Comparison of ENCODE assay signal across 11 cellular contexts in genomic region chr16:2719328-2720062, GRCh38. TPM values are rescaled to one million over a fixed set of nuclear protein-coding genes. Genes with fewer than 3 reads are reported as not detected.
DNase-seq lines count a peak whose midpoint lies in the region; ATAC-seq and TF ChIP-seq lines count a peak whose summit lies in the region.
"Had no signal": no experiment of that assay in that cellular context is flagged by ENCODE, and none has a peak within 500 bp of the region (broad histone marks: within the 10 kb centered on the region; RNA-seq: fewer than 3 reads in every experiment).

No MANE protein-coding gene starts in this region.

- H3K27me3 Mint-ChIP-seq in T-helper 17 cell = peaks cover 5% of the 10 kb centered on the region

- TF ChIP-seq EP300 in SK-N-SH (IDR thresholded peaks at IDR 0.05; ENCODE audit: borderline replicate concordance in 1 of 2, low read depth in 1 of 2, low read length in 1 of 2) (no peak), sigmoid colon (IDR thresholded peaks at IDR 0.05) (no peak)

- H3K36me3 ChIP-seq in SK-N-SH (replicated peaks in 1 of 2; ENCODE audit: control insufficient read depth in 1 of 2, insufficient read depth in 2 of 2, low read length in 1 of 2) = no peaks in the 10 kb centered on the region
- no peaks in the 10 kb centered on the region for H3K36me3 ChIP-seq in iPS-18a (ENCODE audit: control insufficient read depth, low read depth, low read length)
- no peaks in the 10 kb centered on the region for H3K36me3 ChIP-seq in smooth muscle cell (ENCODE audit: low read depth)
- H3K36me3 ChIP-seq in sigmoid colon = no peaks in the 10 kb centered on the region

- ATAC-seq in SK-N-SH treated with all-trans-retinoic acid at 6 μM for 48 hours = no peak
- ATAC-seq in T-helper 17 cell = no peak
- no peak for ATAC-seq in GM19395 (IDR thresholded peaks at IDR 0.05; ENCODE audit: unreplicated experiment)
- no peak for ATAC-seq in GM19328 (IDR thresholded peaks at IDR 0.05; ENCODE audit: unreplicated experiment)

- intact Hi-C loops in sigmoid colon (cut with DNase I) = loop anchor here (2.0 kb wide), 2 partner anchors 33 to 37 kb away; partner anchors contain the start of genes KCTD5 and SRRM2

- H3K9ac ChIP-seq in SK-N-SH (no peak overlapping the region; the same call in 1 of the 2 replicates), iPS-18a (ENCODE audit: low read length) (no peak overlapping the region), smooth muscle cell (ENCODE audit: low read depth) (no peak overlapping the region)

- H3K4me1 Mint-ChIP-seq in T-helper 17 cell = peaks cover 6% of the 10 kb centered on the region

- peak overlapping the region in 1 of 2 experiments; percentile 48; a peak in 2 of 4 replicates for H3K4me3 ChIP-seq in SK-N-SH (ENCODE audit: low read depth in 2 of 2, low read length in 1 of 2)
- H3K4me3 ChIP-seq in iPS-18a (ENCODE audit: low read length) = peak overlapping the region; percentile 56
- no peak overlapping the region for H3K4me3 ChIP-seq in smooth muscle cell
- no peak overlapping the region for H3K4me3 ChIP-seq in sigmoid colon

- WGBS in SK-N-SH (ENCODE audit: low lambda C conversion rate) = 74% methylated on average over 5 of the region's 16 CpGs
- 93% methylated on average over 16 of the region's 16 CpGs for WGBS in smooth muscle cell (ENCODE audit: low lambda C conversion rate)
- 27 to 78% methylated on average over 16 of the region's 16 CpGs for WGBS in sigmoid colon, 2 donors

- no peak for TF ChIP-seq RAD21 in SK-N-SH (IDR thresholded peaks at IDR 0.05; ENCODE audit: low read length)

- peaks cover 3 to 11% of the 10 kb centered on the region in 2 experiments; a peak in 1 of 4 replicates for H3K4me1 ChIP-seq in SK-N-SH (ENCODE audit: control insufficient read depth in 1 of 2, insufficient read depth in 2 of 2, low read depth in 1 of 2, low read length in 1 of 2)
- H3K4me1 ChIP-seq in iPS-18a (ENCODE audit: control insufficient read depth, low read depth, low read length) = no peaks in the 10 kb centered on the region
- no peaks in the 10 kb centered on the region for H3K4me1 ChIP-seq in smooth muscle cell (ENCODE audit: low read depth)
- peaks cover 0 to 25% (median 18%) of the 10 kb centered on the region in 4 donors for H3K4me1 ChIP-seq in sigmoid colon

- H3K27ac ChIP-seq in SK-N-SH (ENCODE audit: low read depth in 2 of 2, low read length in 1 of 2) (no peak overlapping the region; a peak in 1 of 4 replicates), iPS-18a (ENCODE audit: low read length) (no peak overlapping the region), smooth muscle cell (ENCODE audit: low read depth) (no peak overlapping the region), sigmoid colon (no peak overlapping the region)

- H4K20me1 ChIP-seq in SK-N-SH (ENCODE audit: insufficient read depth) (no peaks in the 10 kb centered on the region), smooth muscle cell (ENCODE audit: low read depth) (peaks cover 10% of the 10 kb centered on the region)

- peak overlapping the region; percentile 28 for H3K4me3 Mint-ChIP-seq in T-helper 17 cell

- H3K27me3 ChIP-seq in SK-N-SH (ENCODE audit: insufficient read depth) (no peaks in the 10 kb centered on the region), iPS-18a (ENCODE audit: control insufficient read depth, insufficient read depth, low read length) (no peaks in the 10 kb centered on the region), smooth muscle cell (ENCODE audit: low read depth) (no peaks in the 10 kb centered on the region), sigmoid colon (peaks cover 0 to 15% (median 7%) of the 10 kb centered on the region in 3 donors)

- H2AFZ ChIP-seq in SK-N-SH (ENCODE audit: low read depth) (no peak overlapping the region), smooth muscle cell (ENCODE audit: low read depth) (no peak overlapping the region)

- no peaks in the 10 kb centered on the region for H3K9me2 ChIP-seq in SK-N-SH

- no peak overlapping the region for H3K27ac Mint-ChIP-seq in T-helper 17 cell

- H3F3A ChIP-seq in SK-N-SH (replicated peaks; ENCODE audit: insufficient read depth) (no peaks in the 10 kb centered on the region), smooth muscle cell (ENCODE audit: low read depth) (no peaks in the 10 kb centered on the region)

- H3K79me2 ChIP-seq in SK-N-SH (ENCODE audit: insufficient read depth) (peaks cover 6% of the 10 kb centered on the region; the same call in 1 of the 2 replicates), smooth muscle cell (ENCODE audit: low read depth) (no peaks in the 10 kb centered on the region)

- no peak for TF ChIP-seq CTCF in SK-N-SH (IDR thresholded peaks at IDR 0.05)
- TF ChIP-seq CTCF in smooth muscle cell (IDR thresholded peaks at IDR 0.05; ENCODE audit: borderline replicate concordance, insufficient read depth, poor library complexity, severe bottlenecking) = no peak
- TF ChIP-seq CTCF in sigmoid colon (IDR thresholded peaks at IDR 0.05) = no peak

- POLR2A ChIA-PET in SK-N-SH (lab: Yijun Ruan, JAX) = interaction anchor here (0.9 to 2.3 kb wide), 2 partner anchors 37 to 163 kb away, joined by 3 to 8 read pairs; partner anchors contain the start of genes FLYWCH2 and KCTD5

- peak overlapping the region; percentile 88 for H3K4me2 ChIP-seq in SK-N-SH
- peak overlapping the region; percentile 95 for H3K4me2 ChIP-seq in smooth muscle cell

- no peaks in the 10 kb centered on the region for H3K9me3 ChIP-seq in SK-N-SH
- no peaks in the 10 kb centered on the region for H3K9me3 ChIP-seq in T-helper 17 cell (ENCODE audit: control insufficient read depth, low read length, poor library complexity, severe bottlenecking)
- no peaks in the 10 kb centered on the region for H3K9me3 ChIP-seq in iPS-18a (ENCODE audit: control insufficient read depth, low read depth, low read length)
- H3K9me3 ChIP-seq in smooth muscle cell (replicated peaks; ENCODE audit: low read depth) = no peaks in the 10 kb centered on the region
- H3K9me3 ChIP-seq in sigmoid colon = no peaks in the 10 kb centered on the region

- DNase-seq in SK-N-SH = no peak
- DNase-seq in T-helper 17 cell = no peak
- DNase-seq in smooth muscle cell (lab: John Stamatoyannopoulos, UW; ENCODE audit: unreplicated experiment) = no peak
- DNase-seq in sigmoid colon = no peak
- DNase-seq: ACHN, hippocampal formation, NCI-H1105 had no signal

- H3K36me3 Mint-ChIP-seq in T-helper 17 cell (ENCODE audit: low read depth) = peaks cover 3% of the 10 kb centered on the region

- CTCF ChIA-PET in SK-N-SH (lab: Yijun Ruan, JAX) = interaction anchor here (1.1 kb wide), 2 partner anchors 9 to 207 kb away, joined by 3 to 4 read pairs; no protein-coding TSS in a partner anchor

- TF ChIP-seq POLR2A in sigmoid colon (IDR thresholded peaks at IDR 0.05) = no peak

TF ChIP-seq in SK-N-SH, 30 proteins besides CTCF, POLR2A, EP300 and RAD21 (continues in another document):
- no peak for TF ChIP-seq POLR2AphosphoS5 (IDR thresholded peaks at IDR 0.05; ENCODE audit: low read depth, low read length)
- no peak for TF ChIP-seq TAF1 (IDR thresholded peaks at IDR 0.05; ENCODE audit: borderline replicate concordance, low read depth, low read length)

TF ChIP-seq in SK-N-SH treated with all-trans-retinoic acid at 6 μM for 48 hours, 23 proteins besides CTCF, POLR2A, EP300 and RAD21 (continues in another document):
- TF ChIP-seq CSDC2 (CRISPR knock-in tag; IDR thresholded peaks at IDR 0.05) (no peak), OSR1 (CRISPR knock-in tag; IDR thresholded peaks at IDR 0.05) (no peak), CSRNP3 (CRISPR knock-in tag; IDR thresholded peaks at IDR 0.05) (no peak), RARB (CRISPR knock-in tag; IDR thresholded peaks at IDR 0.05) (no peak)

RNA-seq across cellular contexts. Expression of gene PRSS27, which starts 0.5 kb away (rescaled TPM):
- polyA plus RNA-seq in SK-N-SH (2012; rRNA removed) (7.6 and 7.7 TPM in 2 replicates), smooth muscle cell (2.3 and 3.3 TPM in 2 replicates), sigmoid colon (1 to 10 TPM in 1 of 3 donors, under 1 TPM in 1, not detected in 1; 0.60 to 2.1 TPM)
- 3.3 and 4.3 TPM in 2 replicates for polyA plus RNA-seq in SK-N-SH (2012; cell fraction: cytosol; rRNA removed)
- polyA plus RNA-seq in SK-N-SH (2012; cell fraction: nucleus; rRNA removed) = 17.4 and 23.0 TPM in 2 replicates
- total RNA-seq in T-helper 17 cell (1 to 10 TPM in 1 of 2 donors, under 1 TPM in 1; 0.83 to 1.4 TPM), smooth muscle cell (0.63 and 2.7 TPM in 2 replicates), sigmoid colon (1 to 10 TPM; 1.2 to 5.0 (median 1.4) TPM)

RNA-seq across cellular contexts. Expression of gene SRRM2, which starts 32.9 kb away (rescaled TPM):
- polyA plus RNA-seq in SK-N-SH (2012; rRNA removed) = 100 and 143 TPM in 2 replicates
- 44.8 and 65.2 TPM in 2 replicates for polyA plus RNA-seq in SK-N-SH (2012; cell fraction: cytosol; rRNA removed)
- polyA plus RNA-seq in SK-N-SH (2012; cell fraction: nucleus; rRNA removed) = 657 and 768 TPM in 2 replicates
- 1,000 to 10,000 TPM; 1,185 to 1,285 TPM for total RNA-seq in T-helper 17 cell
- 83.0 and 125 TPM in 2 replicates for total RNA-seq in smooth muscle cell
- 280 and 434 TPM in 2 replicates for polyA plus RNA-seq in smooth muscle cell
- 100 to 1,000 TPM; 181 to 826 (median 219) TPM for total RNA-seq in sigmoid colon
- 100 to 1,000 TPM in 1 of 3 donors, 10 to 100 TPM in 2; 66.1 to 725 (median 73.8) TPM for polyA plus RNA-seq in sigmoid colon

RNA-seq across cellular contexts. Expression of gene KCTD5, which starts 37.2 kb away (rescaled TPM):
- polyA plus RNA-seq in SK-N-SH (2012; rRNA removed) (53.4 and 57.1 TPM in 2 replicates), smooth muscle cell (35.5 and 36.6 TPM in 2 replicates), sigmoid colon (10 to 100 TPM; 47.4 to 80.5 (median 78.6) TPM)
- polyA plus RNA-seq in SK-N-SH (2012; cell fraction: cytosol; rRNA removed) = 46.0 and 51.9 TPM in 2 replicates
- 34.3 and 71.8 TPM in 2 replicates for polyA plus RNA-seq in SK-N-SH (2012; cell fraction: nucleus; rRNA removed)
- total RNA-seq in T-helper 17 cell (10 to 100 TPM; 19.6 to 21.9 TPM), smooth muscle cell (27.0 and 38.2 TPM in 2 replicates), sigmoid colon (10 to 100 TPM in 3 of 4 donors, 1 to 10 TPM in 1; 9.5 to 17.1 (median 11.5) TPM)

RNA-seq across cellular contexts. Expression of gene ELOB, which starts 57.6 kb away (rescaled TPM):
- 327 and 329 TPM in 2 replicates for polyA plus RNA-seq in SK-N-SH (2012; rRNA removed)
- polyA plus RNA-seq in SK-N-SH (2012; cell fraction: cytosol; rRNA removed) = 163 and 229 TPM in 2 replicates
- polyA plus RNA-seq in SK-N-SH (2012; cell fraction: nucleus; rRNA removed) = 96.2 and 161 TPM in 2 replicates
- total RNA-seq in T-helper 17 cell = 100 to 1,000 TPM; 121 to 131 TPM
- 529 and 1,090 TPM in 2 replicates for total RNA-seq in smooth muscle cell
- polyA plus RNA-seq in smooth muscle cell = 709 and 739 TPM in 2 replicates
- total RNA-seq in sigmoid colon = 1,000 to 10,000 TPM in 1 of 4 donors, 100 to 1,000 TPM in 3; 329 to 1,166 (median 508) TPM
- polyA plus RNA-seq in sigmoid colon = 100 to 1,000 TPM; 454 to 984 (median 463) TPM
